ENCODE assay signal across 8 cellular contexts in the genomic region with DNA sequence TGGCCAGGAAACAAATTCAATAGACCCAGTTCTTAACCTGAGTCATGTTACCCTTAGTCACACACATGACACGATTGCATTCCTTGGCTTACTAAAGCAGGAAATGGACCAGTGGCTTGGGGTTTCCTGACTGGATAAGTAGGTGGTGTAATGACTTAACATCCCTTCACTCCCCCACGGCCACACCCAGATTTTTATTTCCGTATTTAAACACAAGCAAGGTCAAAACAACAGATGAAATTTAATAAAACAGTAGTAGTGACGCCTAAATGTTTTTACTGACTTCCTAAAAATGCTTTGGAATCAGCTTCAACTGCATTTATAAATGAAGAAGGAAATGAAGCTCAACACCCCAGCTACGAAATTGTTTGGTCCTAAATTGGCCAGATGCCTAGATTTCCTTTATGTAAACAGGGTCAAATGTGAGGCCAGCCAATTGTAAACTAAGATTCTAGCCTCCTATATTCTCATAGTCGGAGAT.
DNase-seq lines count a peak whose midpoint lies in the region; ATAC-seq and TF ChIP-seq lines count a peak whose summit lies in the region.

No MANE protein-coding gene starts in this region.

- H3K4me1 ChIP-seq in OCI-LY7 (ENCODE audit: insufficient read depth, low read length, poor library complexity, severe bottlenecking) = no peaks in the 10 kb centered on the region

- CTCF ChIA-PET in OCI-LY7 (lab: Charles Lee; ENCODE audit: unreplicated experiment) = no interaction called here

- no peaks in the 10 kb centered on the region for H3K9me2 ChIP-seq in OCI-LY7 (ENCODE audit: insufficient read depth, low read length)

- TF ChIP-seq CTCF in epithelial cell of esophagus (IDR thresholded peaks at IDR 0.05; ENCODE audit: insufficient read depth, low read depth, low read length, missing control alignments) (no peak), omental fat pad (IDR thresholded peaks at IDR 0.05) (no peak), OCI-LY7 (conservative IDR thresholded peaks at IDR 0.05; ENCODE audit: low read length) (no peak), GM20000 (IDR thresholded peaks at IDR 0.05; ENCODE audit: extremely low read depth, missing control alignments) (no peak)

- no peaks in the 10 kb centered on the region for H3K79me2 ChIP-seq in OCI-LY7 (ENCODE audit: insufficient read depth, low read depth, low read length)

- H3K4me2 ChIP-seq in OCI-LY7 (ENCODE audit: low read length) = no peak overlapping the region

- H2AFZ ChIP-seq in OCI-LY7 (ENCODE audit: low read length) = no peak overlapping the region

- no peak overlapping the region for H3K4me3 ChIP-seq in epithelial cell of esophagus (ENCODE audit: low read length)
- H3K4me3 ChIP-seq in OCI-LY7 (ENCODE audit: low read depth, low read length, poor library complexity, severe bottlenecking) = no peak overlapping the region

- H3K9me3 ChIP-seq in OCI-LY7 (ENCODE audit: low read length) = no peaks in the 10 kb centered on the region

- BruUV-seq in OCI-LY7 (replicated peaks; lab: Mats Ljungman, UMichigan) = no TSS peak

- no peaks in the 10 kb centered on the region for H3K36me3 ChIP-seq in OCI-LY7 (ENCODE audit: insufficient read depth, low read length)

- H4K20me1 ChIP-seq in OCI-LY7 (ENCODE audit: insufficient read depth, low read length) = no peaks in the 10 kb centered on the region

- DNase-seq in SIG-M5 treated with dmso at 0.1 percent for 504 hours (lab: John Stamatoyannopoulos, UW; ENCODE audit: unreplicated experiment) (peak; percentile 69), SIG-M5 (lab: John Stamatoyannopoulos, UW) (no peak), SW480 (ENCODE audit: low spot score) (peak; percentile 82), epithelial cell of esophagus (ENCODE audit: low read depth) (peak; percentile 99), omental fat pad (ENCODE audit: low spot score) (no peak), OCI-LY7 (ENCODE audit: low spot score) (no peak), GM20000 (ENCODE audit: low spot score) (no peak)
- DNase-seq in effector CD8-positive, alpha-beta T cell (lab: John Stamatoyannopoulos, UW) = no peak

- intact Hi-C loops in OCI-LY7 (cut with micrococcal nuclease; ENCODE audit: unreplicated experiment) = no loop called here

- H3K27ac ChIP-seq in OCI-LY7 (ENCODE audit: low read depth, low read length, poor library complexity, severe bottlenecking) = no peak overlapping the region

- peak; percentile 55 for ATAC-seq in omental fat pad (ENCODE audit: low FRiP score)

- POLR2A ChIA-PET in OCI-LY7 (lab: Charles Lee) = interaction anchor here (1.1 kb wide), 1 partner anchor 82 kb away, joined by 4 read pairs; no protein-coding TSS in a partner anchor

Comparison
In these comparisons a context has a peak if more than half of its experiments do, and no peak if none do; other contexts are left out.
1. DNase-seq: peak in SIG-M5 treated with dmso at 0.1 percent for 504 hours (single experiment), SW480 (single experiment) and epithelial cell of esophagus (single experiment); none in SIG-M5 (single experiment), omental fat pad (single experiment), OCI-LY7 (single experiment), effector CD8-positive, alpha-beta T cell (single experiment) and GM20000 (single experiment).